ENCODE assay signal across 22 cellular contexts in the genomic region with DNA sequence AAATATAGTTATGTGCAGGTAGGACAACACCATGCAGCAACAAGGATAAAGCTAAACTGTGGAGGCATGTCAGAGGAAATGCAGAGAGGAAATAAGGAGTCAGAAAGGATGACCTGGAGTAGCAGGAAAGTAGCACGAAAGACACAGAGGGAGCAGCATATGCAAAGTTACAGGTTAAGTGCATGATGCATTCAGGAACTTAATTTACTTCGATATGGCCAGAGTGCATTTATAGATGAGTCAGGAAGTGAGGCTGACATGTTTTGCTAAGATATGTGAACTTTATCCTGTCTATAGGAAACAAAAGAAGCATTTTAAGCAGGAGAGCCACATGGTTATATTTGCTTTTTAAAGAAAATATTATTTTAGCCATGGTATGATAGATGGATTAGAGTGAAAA. TPM values are rescaled to one million over a fixed set of nuclear protein-coding genes. Genes with fewer than 3 reads are reported as not detected.
DNase-seq lines count a peak whose midpoint lies in the region; ATAC-seq and TF ChIP-seq lines count a peak whose summit lies in the region.
"Had no signal": no experiment of that assay in that cellular context is flagged by ENCODE, and none has a peak within 500 bp of the region (broad histone marks: within the 10 kb centered on the region; RNA-seq: fewer than 3 reads in every experiment).

No MANE protein-coding gene starts in this region.

- TF ChIP-seq RAD21 in SK-N-SH (IDR thresholded peaks at IDR 0.05; ENCODE audit: low read length): no peak

- DNase-seq in SK-N-SH: no peak
- peak; percentile 46 for DNase-seq in PC-3
- peak; percentile 33 for DNase-seq in epithelial cell of esophagus (ENCODE audit: low read depth)
- DNase-seq in gastrocnemius medialis: no peak
- no peak for DNase-seq in prostate gland (ENCODE audit: low spot score)
- DNase-seq in GM13977 (ENCODE audit: low spot score): no peak
- DNase-seq in GM10266 (ENCODE audit: extremely low spot score): no peak
- DNase-seq: 8988T, GF-D8, GOT3, NCI-H1417, NCI-H187 treated with DMSO at 0.1 percent for 48 hours, NCI-H226, NCI-H524, NCI-H82 had no signal

- H2AFZ ChIP-seq in SK-N-SH (ENCODE audit: low read depth) (no peak overlapping the region), PC-3 (ENCODE audit: low read length) (no peak overlapping the region)

- CTCF ChIA-PET in SK-N-SH (lab: Yijun Ruan, JAX): interaction anchor here (1.1 to 5.1 kb wide), 2 partner anchors 137 to 215 kb away, joined by 3 to 34 read pairs; no protein-coding TSS in a partner anchor
- CTCF ChIA-PET in PC-3 (lab: Charles Lee): no interaction called here

- no TSS peak for BruUV-seq in PC-3 (replicated peaks; lab: Mats Ljungman, UMichigan)

- no peak overlapping the region for H3K27ac ChIP-seq in SK-N-SH (ENCODE audit: low read depth in 2 of 2, low read length in 1 of 2)
- peak overlapping the region; percentile 22; the same call in 1 of the 2 replicates for H3K27ac ChIP-seq in PC-3 (ENCODE audit: low read length)
- H3K27ac ChIP-seq in gastrocnemius medialis: peak overlapping the region; percentile 53 to 82 (median 70)
- no peak overlapping the region for H3K27ac ChIP-seq in prostate gland
- H3K27ac ChIP-seq: KMS-11, SJSA1 had no signal

- no peaks in the 10 kb centered on the region for H3K27me3 ChIP-seq in SK-N-SH (ENCODE audit: insufficient read depth)
- no peaks in the 10 kb centered on the region for H3K27me3 ChIP-seq in PC-3 (ENCODE audit: low read length)
- no peaks in the 10 kb centered on the region for H3K27me3 ChIP-seq in gastrocnemius medialis
- no peaks in the 10 kb centered on the region for H3K27me3 ChIP-seq in prostate gland (replicated peaks; ENCODE audit: insufficient read depth)
- H3K27me3 ChIP-seq: SJSA1 had no signal

- no peak for TF ChIP-seq EP300 in SK-N-SH (IDR thresholded peaks at IDR 0.05; ENCODE audit: borderline replicate concordance in 1 of 2, low read depth in 1 of 2, low read length in 1 of 2)

- ATAC-seq in SK-N-SH treated with all-trans-retinoic acid at 6 μM for 48 hours: peak; percentile 24; the same call in 1 of the 3 replicates
- peak; percentile 70 for ATAC-seq in PC-3
- ATAC-seq in gastrocnemius medialis: no peak
- ATAC-seq: GM12878 had no signal

- no peak for TF ChIP-seq CTCF in SK-N-SH (IDR thresholded peaks at IDR 0.05)
- no peak for TF ChIP-seq CTCF in PC-3 (conservative IDR thresholded peaks at IDR 0.05; ENCODE audit: low read depth, low read length)
- TF ChIP-seq CTCF in epithelial cell of esophagus (IDR thresholded peaks at IDR 0.05; ENCODE audit: insufficient read depth, low read depth, low read length, missing control alignments): no peak
- no peak for TF ChIP-seq CTCF in gastrocnemius medialis (IDR thresholded peaks at IDR 0.05 in 4 of 5, conservative IDR thresholded peaks at IDR 0.05 in 1 of 5)
- TF ChIP-seq CTCF in prostate gland (IDR thresholded peaks at IDR 0.05): no peak
- TF ChIP-seq CTCF in GM13977 (IDR thresholded peaks at IDR 0.05; ENCODE audit: extremely low read depth, insufficient read depth, missing control alignments): no peak
- no peak for TF ChIP-seq CTCF in GM10266 (IDR thresholded peaks at IDR 0.05; ENCODE audit: control insufficient read depth, insufficient read depth, low read depth, missing control alignments)

- in situ Hi-C loops in gastrocnemius medialis (cut with MboI; ENCODE audit: low sequenced_read_pairs in 4 of 4) (loop anchor here in 2 of 4 donors (5.0 to 10.0 kb wide), 2 partner anchors 137 to 209 kb away; a partner anchor contains a TSS), GM13977 (cut with MboI; ENCODE audit: low pct_unique_long_range_greater_than_20kb, low sequenced_read_pairs, unreplicated experiment) (loop anchor here (5.0 kb wide), 1 partner anchor 137 kb away; a partner anchor contains a TSS)

- H3F3A ChIP-seq in SK-N-SH (replicated peaks; ENCODE audit: insufficient read depth): peaks cover 9% of the 10 kb centered on the region
- peaks cover 3% of the 10 kb centered on the region for H3F3A ChIP-seq in PC-3 (ENCODE audit: low read length, unreplicated experiment)

- H3K4me1 ChIP-seq in SK-N-SH (ENCODE audit: control insufficient read depth in 1 of 2, insufficient read depth in 2 of 2, low read depth in 1 of 2, low read length in 1 of 2) (0 out of 4 replicates have a peak, but pooled peaks cover 0 to 5% of the 10 kb centered on the region in 2 experiments), PC-3 (ENCODE audit: insufficient read depth, low read length) (peaks cover 22% of the 10 kb centered on the region), gastrocnemius medialis (peaks cover 48 to 49% of the 10 kb centered on the region in 2 donors), prostate gland (replicated peaks) (peaks cover 7% of the 10 kb centered on the region)

- H3K9me2 ChIP-seq in SK-N-SH (no peaks in the 10 kb centered on the region), PC-3 (replicated peaks; ENCODE audit: low read length) (no peaks in the 10 kb centered on the region)

- POLR2A ChIA-PET in SK-N-SH (lab: Yijun Ruan, JAX): no interaction called here
- POLR2A ChIA-PET in PC-3 (lab: Charles Lee; ENCODE audit: unreplicated experiment): no interaction called here

- 34% methylated on average over 2 of the region's 2 CpGs for WGBS in SK-N-SH (ENCODE audit: low lambda C conversion rate)
- WGBS in prostate gland: 74% methylated on average over 2 of the region's 2 CpGs

- no peak overlapping the region for H3K4me3 ChIP-seq in SK-N-SH (ENCODE audit: low read depth in 2 of 2, low read length in 1 of 2)
- no peak overlapping the region for H3K4me3 ChIP-seq in PC-3 (ENCODE audit: low read length)
- no peak overlapping the region for H3K4me3 ChIP-seq in epithelial cell of esophagus (ENCODE audit: low read length)
- H3K4me3 ChIP-seq in gastrocnemius medialis: no peak overlapping the region
- H3K4me3 ChIP-seq in prostate gland: no peak overlapping the region
- H3K4me3 ChIP-seq: GM12878, SJSA1 had no signal

- H3K79me2 ChIP-seq in SK-N-SH (ENCODE audit: insufficient read depth) (no peaks in the 10 kb centered on the region), PC-3 (ENCODE audit: low read length) (no peaks in the 10 kb centered on the region)

- H3K4me2 ChIP-seq in SK-N-SH: no peak overlapping the region
- H3K4me2 ChIP-seq in PC-3 (ENCODE audit: low read length): peak overlapping the region; percentile 42
- H3K4me2 ChIP-seq: KMS-11 had no signal

- H4K20me1 ChIP-seq in SK-N-SH (ENCODE audit: insufficient read depth): no peaks in the 10 kb centered on the region
- H4K20me1 ChIP-seq in PC-3 (ENCODE audit: low read length): no peaks in the 10 kb centered on the region

- H3K9me3 ChIP-seq in SK-N-SH (no peaks in the 10 kb centered on the region), PC-3 (ENCODE audit: low read length) (no peaks in the 10 kb centered on the region), gastrocnemius medialis (no peaks in the 10 kb centered on the region), prostate gland (no peaks in the 10 kb centered on the region)
- H3K9me3 ChIP-seq: SJSA1 had no signal

- intact Hi-C loops in PC-3 (cut with micrococcal nuclease): no loop called here
- intact Hi-C loops in gastrocnemius medialis (cut with DNase I; ENCODE audit: low total_unique reads): no loop called here
- intact Hi-C loops in prostate gland (cut with DNase I): no loop called here

- TF ChIP-seq POLR2A in gastrocnemius medialis (IDR thresholded peaks at IDR 0.05): no peak
- TF ChIP-seq POLR2A in prostate gland (IDR thresholded peaks at IDR 0.05): no peak

- no peaks in the 10 kb centered on the region for H3K36me3 ChIP-seq in SK-N-SH (replicated peaks in 1 of 2; ENCODE audit: control insufficient read depth in 1 of 2, insufficient read depth in 2 of 2, low read length in 1 of 2)
- no peaks in the 10 kb centered on the region for H3K36me3 ChIP-seq in PC-3 (ENCODE audit: low read depth, low read length)
- H3K36me3 ChIP-seq in gastrocnemius medialis: no peaks in the 10 kb centered on the region
- H3K36me3 ChIP-seq in prostate gland: no peaks in the 10 kb centered on the region
- H3K36me3 ChIP-seq: SJSA1 had no signal

- H3K9ac ChIP-seq in SK-N-SH (no peak overlapping the region), PC-3 (ENCODE audit: low read length) (no peak overlapping the region)
- H3K9ac ChIP-seq: KMS-11 had no signal

TF ChIP-seq in SK-N-SH treated with all-trans-retinoic acid at 6 μM for 48 hours, 23 proteins besides CTCF, POLR2A, EP300 and RAD21 (continues in another document):
- TF ChIP-seq BACH2 (CRISPR knock-in tag; IDR thresholded peaks at IDR 0.05; ENCODE audit: borderline replicate concordance): no peak
- TF ChIP-seq OSR1 (CRISPR knock-in tag; IDR thresholded peaks at IDR 0.05): no peak
- no peak for TF ChIP-seq CSDC2 (CRISPR knock-in tag; IDR thresholded peaks at IDR 0.05)
- no peak for TF ChIP-seq SNAI2 (CRISPR knock-in tag; IDR thresholded peaks at IDR 0.05)
- TF ChIP-seq ZFP3 (CRISPR knock-in tag; IDR thresholded peaks at IDR 0.05): no peak
- TF ChIP-seq RARB (CRISPR knock-in tag; IDR thresholded peaks at IDR 0.05): no peak
- no peak for TF ChIP-seq ZFP30 (CRISPR knock-in tag; IDR thresholded peaks at IDR 0.05)

RNA-seq across cellular contexts. Expression of a gene that starts 15.4 kb away (rescaled TPM):
- 21.9 and 23.3 TPM in 2 replicates for polyA plus RNA-seq in SK-N-SH (2012; rRNA removed)
- 7.4 and 12.1 TPM in 2 replicates for polyA plus RNA-seq in SK-N-SH (2012; cell fraction: cytosol; rRNA removed)
- 95.0 and 118 TPM in 2 replicates for polyA plus RNA-seq in SK-N-SH (2012; cell fraction: nucleus; rRNA removed)
- total RNA-seq in PC-3 (2014; rRNA removed) (21.4 and 22.8 TPM in 2 replicates), gastrocnemius medialis (10 to 100 TPM; 10.1 to 20.6 (median 11.0) TPM), prostate gland (10 to 100 TPM; 20.1 to 27.4 TPM)

RNA-seq across cellular contexts. Expression of a gene that starts 15.7 kb away (rescaled TPM):
- polyA plus RNA-seq in SK-N-SH (2012; rRNA removed): 17.3 and 19.1 TPM in 2 replicates
- polyA plus RNA-seq in SK-N-SH (2012; cell fraction: cytosol; rRNA removed): 12.2 and 15.6 TPM in 2 replicates
- polyA plus RNA-seq in SK-N-SH (2012; cell fraction: nucleus; rRNA removed): 35.8 and 36.9 TPM in 2 replicates
- 18.2 and 19.5 TPM in 2 replicates for total RNA-seq in PC-3 (2014; rRNA removed)
- 1 to 10 TPM; 2.9 to 9.4 (median 5.3) TPM for total RNA-seq in gastrocnemius medialis
- 10 to 100 TPM; 14.8 to 15.7 TPM for total RNA-seq in prostate gland

RNA-seq across cellular contexts. Expression of a gene that starts 29.0 kb away (rescaled TPM):
- polyA plus RNA-seq in SK-N-SH (2012; rRNA removed): 0.19 and 0.25 TPM in 2 replicates
- 0.13 and 0.25 TPM in 2 replicates for polyA plus RNA-seq in SK-N-SH (2012; cell fraction: cytosol; rRNA removed)
- polyA plus RNA-seq in SK-N-SH (2012; cell fraction: nucleus; rRNA removed): 0.14 and 0.42 TPM in 2 replicates
- total RNA-seq in PC-3 (2014; rRNA removed) (not detected in 2 replicates), gastrocnemius medialis (1 to 10 TPM in 2 of 4 donors, under 1 TPM in 1, not detected in 1; 0.16 to 2.3 (median 1.1) TPM), prostate gland (1 to 10 TPM in 1 of 2 donors, under 1 TPM in 1; 0.41 to 1.5 TPM)
- total RNA-seq: Daoy, M059J had no signal
- polyA plus RNA-seq: CD14-positive monocyte had no signal

Comparison
In these comparisons a context has a peak if more than half of its experiments do, and no peak if none do; other contexts are left out.
1. ATAC-seq: peak in SK-N-SH treated with all-trans-retinoic acid at 6 μM for 48 hours (single experiment) and PC-3 (single experiment); none in gastrocnemius medialis (0 of 2).
2. DNase-seq: peak in PC-3 (single experiment) and epithelial cell of esophagus (single experiment); none in SK-N-SH (single experiment), gastrocnemius medialis (0 of 2), prostate gland (single experiment), GM13977 (single experiment) and GM10266 (single experiment).
3. H3K27ac ChIP-seq: peak in PC-3 (single experiment) and gastrocnemius medialis (4 of 4); none in SK-N-SH (0 of 2) and prostate gland (0 of 2).